28 cellular contexts compared by ENCODE assay signal in genomic region chr6:47041741-47042140, GRCh38. TPM values are rescaled to one million over a fixed set of nuclear protein-coding genes. Genes with fewer than 3 reads are reported as not detected.
DNase-seq lines count a peak whose midpoint lies in the region; ATAC-seq and TF ChIP-seq lines count a peak whose summit lies in the region.
"Had no signal": no experiment of that assay in that cellular context is flagged by ENCODE, and none has a peak within 500 bp of the region (broad histone marks: within the 10 kb centered on the region; RNA-seq: fewer than 3 reads in every experiment).

No MANE protein-coding gene starts in this region.

- no peaks in the 10 kb centered on the region; the same call in 1 of the 2 replicates for H4K20me1 ChIP-seq in PC-3 (ENCODE audit: low read length)
- H4K20me1 ChIP-seq: BLaER1 had no signal

- peak overlapping the region; percentile 85 for H3K9ac ChIP-seq in PC-3 (ENCODE audit: low read length)
- H3K9ac ChIP-seq: BLaER1 had no signal

- no peak overlapping the region for H2AFZ ChIP-seq in PC-3 (ENCODE audit: low read length)

- H3K4me2 ChIP-seq in PC-3 (ENCODE audit: low read length) = peak overlapping the region; percentile 92
- H3K4me2 ChIP-seq: BLaER1 had no signal

- H3K79me2 ChIP-seq in PC-3 (ENCODE audit: low read length) = peaks cover 68% of the 10 kb centered on the region

- TSS peak; percentile 65 for BruUV-seq in PC-3 (replicated peaks; lab: Mats Ljungman, UMichigan)

- H3K27ac Mint-ChIP-seq in type B pancreatic cell = peak overlapping the region; percentile 92
- no peak overlapping the region for H3K27ac Mint-ChIP-seq in stimulated activated naive CD8-positive, alpha-beta T cell treated with anti-CD3 and anti-CD28 coated beads, Interleukin-15, amount 100 ng/mL, for 72 hours
- H3K27ac Mint-ChIP-seq: activated CD8-positive, alpha-beta T cell treated with anti-CD3 and anti-CD28 coated beads, Interleukin-2, amount 10 ng/mL, durations not matched to agents 7 days and 5 days; activated naive CD8-positive, alpha-beta T cell; naive thymus-derived CD8-positive, alpha-beta T cell; T-helper 2 cell treated with Interferon-gamma antibody and Interleukin-4, amounts not matched to agents 5 μg/mL and 100 μg/mL, for 36 hours had no signal

- CTCF ChIA-PET in PC-3 (lab: Charles Lee) = interaction anchor here (0.9 kb wide), 1 partner anchor 152 kb away, joined by 3 read pairs; no protein-coding TSS in a partner anchor

- H3F3A ChIP-seq in PC-3 (ENCODE audit: low read length, unreplicated experiment) = peaks cover 20% of the 10 kb centered on the region

- ATAC-seq in PC-3 = no peak; the same call in 1 of the 2 replicates
- peak; percentile 38 for ATAC-seq in left lung
- no peak for ATAC-seq in stimulated activated naive CD8-positive, alpha-beta T cell treated with anti-CD3 and anti-CD28 coated beads, Interleukin-15, amount 100 ng/mL, for 72 hours
- ATAC-seq in heart right ventricle = no peak
- ATAC-seq in HG03280 (IDR thresholded peaks at IDR 0.05; ENCODE audit: unreplicated experiment) = no peak
- ATAC-seq: activated CD8-positive, alpha-beta T cell treated with anti-CD3 and anti-CD28 coated beads, Interleukin-2, amount 10 ng/mL, durations not matched to agents 7 days and 5 days; naive thymus-derived CD8-positive, alpha-beta T cell; Panc1 had no signal

- intact Hi-C loops in PC-3 (cut with micrococcal nuclease) = loop anchor here (5.0 to 10.0 kb wide), 3 partner anchors 266 to 627 kb away; partner anchors contain the start of gene TNFRSF21
- intact Hi-C loops in left lung (cut with DNase I) = no loop called here
- intact Hi-C loops in heart right ventricle (cut with DNase I) = loop anchor here in 4 of 10 donors (5.0 to 10.0 kb wide), 3 partner anchors 47 to 627 kb away; no protein-coding TSS in a partner anchor

- TF ChIP-seq CTCF in PC-3 (conservative IDR thresholded peaks at IDR 0.05; ENCODE audit: low read depth, low read length) (no peak), left lung (IDR thresholded peaks at IDR 0.05) (no peak), type B pancreatic cell (conservative IDR thresholded peaks at IDR 0.05) (no peak), heart right ventricle (IDR thresholded peaks at IDR 0.05) (no peak)

- H3K4me3 ChIP-seq in PC-3 (ENCODE audit: low read length) = peak overlapping the region; percentile 72
- H3K4me3 ChIP-seq in left lung = peak overlapping the region in 1 of 2 donors; percentile 25
- no peak overlapping the region for H3K4me3 ChIP-seq in heart right ventricle
- H3K4me3 ChIP-seq: BLaER1, transverse colon had no signal

- no peaks in the 10 kb centered on the region for H3K27me3 Mint-ChIP-seq in type B pancreatic cell
- H3K27me3 Mint-ChIP-seq in stimulated activated naive CD8-positive, alpha-beta T cell treated with anti-CD3 and anti-CD28 coated beads, Interleukin-15, amount 100 ng/mL, for 72 hours = peaks cover 16% of the 10 kb centered on the region

- DNase-seq in PC-3 (peak; percentile 31), cerebellar cortex (ENCODE audit: low spot score) (peak; percentile 67), left lung (no peak), type B pancreatic cell (ENCODE audit: extremely low spot score, unreplicated experiment) (no peak), heart right ventricle (no peak)
- DNase-seq in stimulated activated naive CD8-positive, alpha-beta T cell treated with anti-CD3 and anti-CD28 coated beads, Interleukin-15, amount 100 ng/mL, for 72 hours = no peak
- DNase-seq: activated CD4-positive, alpha-beta T cell treated with anti-CD3 and anti-CD28 coated beads for 4 hours; activated CD8-positive, alpha-beta T cell treated with anti-CD3 and anti-CD28 coated beads, Interleukin-2, amount 10 ng/mL, durations not matched to agents 7 days and 5 days; activated effector memory CD4-positive, alpha-beta T cell treated with Interleukin-2 at 50 U/mL for 16 hours; activated T-cell treated with anti-CD3 and anti-CD28 coated beads for 4 hours; glutamatergic neuron; GOT3; islet precursor cell; naive thymus-derived CD8-positive, alpha-beta T cell; NCI-H1092 treated with DMSO at 0.1 percent for 48 hours; NCI-H2029; occipital lobe; SHP77 treated with DMSO at 0.1 percent for 48 hours; stimulated activated CD4-positive, alpha-beta T cell treated with anti-CD3 and anti-CD28 coated beads, Interleukin-4, amount 100 ng/mL, for 24 hours had no signal

- no peaks in the 10 kb centered on the region for H3K27me3 ChIP-seq in PC-3 (ENCODE audit: low read length)
- no peaks in the 10 kb centered on the region for H3K27me3 ChIP-seq in left lung
- H3K27me3 ChIP-seq in heart right ventricle = peaks cover 0 to 6% (median 0%) of the 10 kb centered on the region in 7 donors
- H3K27me3 ChIP-seq: BLaER1, transverse colon had no signal

- H3K9me2 ChIP-seq in PC-3 (replicated peaks; ENCODE audit: low read length) = no peaks in the 10 kb centered on the region

- H3K9me3 ChIP-seq in PC-3 (ENCODE audit: low read length) = no peaks in the 10 kb centered on the region
- no peaks in the 10 kb centered on the region for H3K9me3 ChIP-seq in left lung
- no peaks in the 10 kb centered on the region for H3K9me3 ChIP-seq in heart right ventricle
- H3K9me3 ChIP-seq: BLaER1, transverse colon had no signal

- H3K4me1 Mint-ChIP-seq in type B pancreatic cell (ENCODE audit: unreplicated experiment) = peaks cover 17% of the 10 kb centered on the region
- H3K4me1 Mint-ChIP-seq in stimulated activated naive CD8-positive, alpha-beta T cell treated with anti-CD3 and anti-CD28 coated beads, Interleukin-15, amount 100 ng/mL, for 72 hours = no peaks in the 10 kb centered on the region
- H3K4me1 Mint-ChIP-seq: naive thymus-derived CD8-positive, alpha-beta T cell had no signal

- WGBS in heart right ventricle, 2 donors = 69 to 77% methylated on average over 2 of the region's 2 CpGs

- no peaks in the 10 kb centered on the region for H3K36me3 Mint-ChIP-seq in type B pancreatic cell
- H3K36me3 Mint-ChIP-seq: activated naive CD8-positive, alpha-beta T cell; naive thymus-derived CD8-positive, alpha-beta T cell had no signal

- POLR2A ChIA-PET in PC-3 (lab: Charles Lee; ENCODE audit: unreplicated experiment) = interaction anchor here (0.6 to 1.1 kb wide), 3 partner anchors 48 to 94 kb away, joined by 3 to 7 read pairs (median 4); no protein-coding TSS in a partner anchor

- H3K27ac ChIP-seq in PC-3 (ENCODE audit: low read length) (peak overlapping the region; percentile 95), left lung (peak overlapping the region in 1 of 2 donors; percentile 11), heart right ventricle (no peak overlapping the region)
- H3K27ac ChIP-seq: BLaER1, transverse colon had no signal

- H3K36me3 ChIP-seq in PC-3 (ENCODE audit: low read depth, low read length) (peaks cover 15% of the 10 kb centered on the region), left lung (no peaks in the 10 kb centered on the region), heart right ventricle (no peaks in the 10 kb centered on the region)
- H3K36me3 ChIP-seq: BLaER1, transverse colon had no signal

- peaks cover 4% of the 10 kb centered on the region for H3K9me3 Mint-ChIP-seq in type B pancreatic cell
- no peaks in the 10 kb centered on the region for H3K9me3 Mint-ChIP-seq in stimulated activated naive CD8-positive, alpha-beta T cell treated with anti-CD3 and anti-CD28 coated beads, Interleukin-15, amount 100 ng/mL, for 72 hours
- H3K9me3 Mint-ChIP-seq: naive thymus-derived CD8-positive, alpha-beta T cell; T-helper 2 cell treated with Interferon-gamma antibody and Interleukin-4, amounts not matched to agents 5 μg/mL and 100 μg/mL, for 36 hours had no signal

- H3K4me1 ChIP-seq in PC-3 (ENCODE audit: insufficient read depth, low read length) (peaks cover 64% of the 10 kb centered on the region), left lung (peaks cover 0 to 12% of the 10 kb centered on the region in 2 donors), heart right ventricle (peaks cover 0 to 20% (median 0%) of the 10 kb centered on the region in 9 donors)
- H3K4me1 ChIP-seq: BLaER1 had no signal

- peak overlapping the region; percentile 79 for H3K4me3 Mint-ChIP-seq in type B pancreatic cell
- H3K4me3 Mint-ChIP-seq in stimulated activated naive CD8-positive, alpha-beta T cell treated with anti-CD3 and anti-CD28 coated beads, Interleukin-15, amount 100 ng/mL, for 72 hours = no peak overlapping the region
- H3K4me3 Mint-ChIP-seq: activated CD8-positive, alpha-beta T cell treated with anti-CD3 and anti-CD28 coated beads, Interleukin-2, amount 10 ng/mL, durations not matched to agents 7 days and 5 days; activated naive CD8-positive, alpha-beta T cell; naive thymus-derived CD8-positive, alpha-beta T cell; T-helper 2 cell treated with Interferon-gamma antibody and Interleukin-4, amounts not matched to agents 5 μg/mL and 100 μg/mL, for 36 hours had no signal

RNA-seq across cellular contexts. Expression of gene ADGRF1, which starts 0.4 kb away (rescaled TPM):
- total RNA-seq in PC-3 (2014; rRNA removed) (82.6 and 104 TPM in 2 replicates), left lung (10 to 100 TPM; 29.6 to 30.0 TPM), type B pancreatic cell (ENCODE audit: low replicate concordance) (20.0 and 36.0 TPM in 2 replicates), heart right ventricle (not detected)
- polyA plus RNA-seq in heart right ventricle = not detected
- total RNA-seq: activated CD8-positive, alpha-beta T cell treated with anti-CD3 and anti-CD28 coated beads, Interleukin-2, amount 10 ng/mL, durations not matched to agents 7 days and 5 days; HT1080; liver; naive thymus-derived CD8-positive, alpha-beta T cell; occipital lobe; pulmonary artery endothelial cell had no signal
- polyA plus RNA-seq: naive thymus-derived CD8-positive, alpha-beta T cell had no signal

Comparison
In these comparisons a context has a peak if more than half of its experiments do, and no peak if none do; other contexts are left out.
1. DNase-seq: peak in PC-3 (single experiment) and cerebellar cortex (single experiment); none in left lung (0 of 2), type B pancreatic cell (single experiment), stimulated activated naive CD8-positive, alpha-beta T cell treated with anti-CD3 and anti-CD28 coated beads, Interleukin-15, amount 100 ng/mL, for 72 hours (0 of 2) and heart right ventricle (0 of 2).
2. RNA of gene ADGRF1, which starts 0.4 kb away (total RNA-seq): 82.6 to 104 TPM in PC-3, 29.6 to 30.0 TPM in left lung and 20.0 to 36.0 TPM in type B pancreatic cell; not detected in heart right ventricle; every median in the first group is over 10 times any median in the second.